Comparison of ENCODE assay signal across 1 cellular context in the genomic region with DNA sequence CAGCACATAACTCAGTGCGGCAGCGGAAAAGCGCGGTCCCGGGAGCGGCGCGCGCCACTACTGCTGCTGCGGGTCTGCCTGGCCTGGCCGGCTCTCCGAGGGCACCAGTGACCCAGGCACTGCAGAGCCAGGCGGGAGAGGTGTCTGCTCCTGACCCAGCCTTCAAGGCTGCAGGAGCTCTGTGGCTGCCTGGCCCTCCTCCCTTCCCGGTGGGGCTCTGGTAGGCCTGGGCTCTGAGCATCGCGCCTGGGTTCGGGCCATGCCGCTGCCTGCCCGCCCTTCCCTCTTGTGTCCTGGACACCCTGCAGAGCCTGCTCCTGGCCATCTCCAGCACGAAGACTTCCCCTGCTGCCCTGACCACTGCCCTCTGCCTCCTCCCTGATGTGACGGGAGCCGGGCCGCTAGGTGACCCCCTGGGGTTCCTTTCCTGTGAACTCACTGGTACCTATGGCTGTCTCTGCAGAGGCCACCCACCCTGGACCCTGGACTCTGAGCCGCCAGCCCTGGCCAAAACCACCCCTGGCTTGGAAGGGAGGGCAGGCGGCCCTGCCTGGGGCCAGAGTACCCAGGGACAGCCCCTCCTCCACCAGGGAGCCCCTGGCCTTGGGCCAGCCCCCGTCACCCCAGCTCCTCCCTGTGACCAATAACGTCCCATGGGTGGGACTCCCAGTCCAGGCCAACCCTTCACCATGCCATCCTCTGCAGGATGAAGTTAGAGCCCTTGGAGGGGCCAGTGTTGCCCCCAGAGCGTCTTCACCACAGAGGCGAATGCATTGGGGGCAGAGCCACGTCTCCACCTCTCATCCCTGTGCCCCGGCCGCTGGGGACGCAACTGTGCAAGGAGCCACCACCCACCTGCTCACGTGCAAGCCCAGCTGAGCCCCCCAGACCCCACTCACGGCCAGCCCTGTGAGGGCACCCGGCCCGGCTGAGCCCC.
TF ChIP-seq lines count a peak whose summit lies in the region.

No MANE protein-coding gene starts in this region.

TF ChIP-seq in HepG2, 621 proteins besides CTCF, POLR2A, EP300 and RAD21 (continued from another document and continues in another):
- TF ChIP-seq, protein P1, sequence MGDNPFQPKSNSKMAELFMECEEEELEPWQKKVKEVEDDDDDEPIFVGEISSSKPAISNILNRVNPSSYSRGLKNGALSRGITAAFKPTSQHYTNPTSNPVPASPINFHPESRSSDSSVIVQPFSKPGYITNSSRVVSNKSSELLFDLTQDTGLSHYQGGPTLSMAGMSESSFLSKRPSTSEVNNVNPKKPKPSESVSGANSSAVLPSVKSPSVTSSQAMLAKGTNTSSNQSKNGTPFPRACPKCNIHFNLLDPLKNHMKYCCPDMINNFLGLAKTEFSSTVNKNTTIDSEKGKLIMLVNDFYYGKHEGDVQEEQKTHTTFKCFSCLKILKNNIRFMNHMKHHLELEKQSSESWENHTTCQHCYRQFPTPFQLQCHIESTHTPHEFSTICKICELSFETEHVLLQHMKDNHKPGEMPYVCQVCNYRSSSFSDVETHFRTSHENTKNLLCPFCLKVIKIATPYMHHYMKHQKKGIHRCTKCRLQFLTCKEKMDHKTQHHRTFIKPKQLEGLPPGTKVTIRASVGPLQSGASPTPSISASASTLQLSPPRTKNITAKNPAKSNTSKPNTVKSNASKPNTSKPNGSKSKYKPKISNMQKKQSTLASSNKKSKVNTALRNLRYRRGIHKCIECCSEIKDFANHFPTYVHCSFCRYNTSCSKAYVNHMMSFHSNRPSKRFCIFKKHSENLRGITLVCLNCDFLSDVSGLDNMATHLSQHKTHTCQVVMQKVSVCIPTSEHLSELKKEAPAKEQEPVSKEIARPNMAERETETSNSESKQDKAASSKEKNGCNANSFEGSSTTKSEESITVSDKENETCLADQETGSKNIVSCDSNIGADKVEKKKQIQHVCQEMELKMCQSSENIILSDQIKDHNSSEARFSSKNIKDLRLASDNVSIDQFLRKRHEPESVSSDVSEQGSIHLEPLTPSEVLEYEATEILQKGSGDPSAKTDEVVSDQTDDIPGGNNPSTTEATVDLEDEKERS (CRISPR knock-in tag; IDR thresholded peaks at IDR 0.05): no peak
- TF ChIP-seq ZNF326 (CRISPR knock-in tag; IDR thresholded peaks at IDR 0.05; ENCODE audit: borderline replicate concordance) (no peak), FOXK1 (CRISPR knock-in tag; IDR thresholded peaks at IDR 0.05; ENCODE audit: borderline replicate concordance, low read depth) (peak; percentile 25; the same call in 1 of the 2 replicates), ZNF253 (CRISPR knock-in tag; IDR thresholded peaks at IDR 0.05; ENCODE audit: borderline replicate concordance) (no peak), ZNF572 (CRISPR knock-in tag; IDR thresholded peaks at IDR 0.05) (no peak), MED8 (CRISPR knock-in tag; IDR thresholded peaks at IDR 0.05; ENCODE audit: insufficient replicate concordance) (peak; percentile 91), SRF (IDR thresholded peaks at IDR 0.05; ENCODE audit: low read depth, low read length) (no peak), SIX1 (CRISPR knock-in tag; IDR thresholded peaks at IDR 0.05; ENCODE audit: borderline replicate concordance) (no peak), LCORL (IDR thresholded peaks at IDR 0.05) (peak; percentile 69; the same call in 1 of the 2 replicates), LCORL (CRISPR knock-in tag; IDR thresholded peaks at IDR 0.05) (peak; percentile 100), ZSCAN30 (CRISPR knock-in tag; IDR thresholded peaks at IDR 0.05) (no peak), CHD2 (IDR thresholded peaks at IDR 0.05; ENCODE audit: low read depth, low read length) (peak; percentile 67), SCMH1 (CRISPR knock-in tag; IDR thresholded peaks at IDR 0.05; ENCODE audit: borderline replicate concordance) (no peak), ZNF296 (CRISPR knock-in tag; conservative IDR thresholded peaks at IDR 0.05) (peak; percentile 87), REL (CRISPR knock-in tag; conservative IDR thresholded peaks at IDR 0.05) (0 out of 2 replicates have a peak, but pooled peaks have one; percentile 46), ZNF83 (CRISPR knock-in tag; IDR thresholded peaks at IDR 0.05; ENCODE audit: borderline replicate concordance) (no peak), ISX (CRISPR knock-in tag; conservative IDR thresholded peaks at IDR 0.05) (no peak), MYC (CRISPR knock-in tag; IDR thresholded peaks at IDR 0.05; ENCODE audit: borderline replicate concordance) (no peak; the same call in 1 of the 2 replicates), IKZF1 (IDR thresholded peaks at IDR 0.05) (no peak), ZNF282 (IDR thresholded peaks at IDR 0.05; ENCODE audit: partially characterized antibody) (no peak), ZNF768 (CRISPR knock-in tag; IDR thresholded peaks at IDR 0.05) (peak; percentile 37; the same call in 1 of the 2 replicates), MAZ (IDR thresholded peaks at IDR 0.05; ENCODE audit: borderline replicate concordance, low read depth, low read length) (peak; percentile 66; the same call in 1 of the 2 replicates), MAZ (CRISPR knock-in tag; IDR thresholded peaks at IDR 0.05; ENCODE audit: low read depth) (peak; percentile 86), NFE2L2 (IDR thresholded peaks at IDR 0.05; ENCODE audit: low read length) (no peak), RORA (CRISPR knock-in tag; IDR thresholded peaks at IDR 0.05) (no peak)
- TF ChIP-seq, protein P2, sequence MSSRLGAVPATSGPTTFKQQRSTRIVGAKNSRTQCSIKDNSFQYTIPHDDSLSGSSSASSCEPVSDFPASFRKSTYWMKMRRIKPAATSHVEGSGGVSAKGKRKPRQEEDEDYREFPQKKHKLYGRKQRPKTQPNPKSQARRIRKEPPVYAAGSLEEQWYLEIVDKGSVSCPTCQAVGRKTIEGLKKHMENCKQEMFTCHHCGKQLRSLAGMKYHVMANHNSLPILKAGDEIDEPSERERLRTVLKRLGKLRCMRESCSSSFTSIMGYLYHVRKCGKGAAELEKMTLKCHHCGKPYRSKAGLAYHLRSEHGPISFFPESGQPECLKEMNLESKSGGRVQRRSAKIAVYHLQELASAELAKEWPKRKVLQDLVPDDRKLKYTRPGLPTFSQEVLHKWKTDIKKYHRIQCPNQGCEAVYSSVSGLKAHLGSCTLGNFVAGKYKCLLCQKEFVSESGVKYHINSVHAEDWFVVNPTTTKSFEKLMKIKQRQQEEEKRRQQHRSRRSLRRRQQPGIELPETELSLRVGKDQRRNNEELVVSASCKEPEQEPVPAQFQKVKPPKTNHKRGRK (CRISPR knock-in tag; IDR thresholded peaks at IDR 0.05): 0 out of 2 replicates have a peak, but pooled peaks have one; percentile 42
- TF ChIP-seq, protein P3, sequence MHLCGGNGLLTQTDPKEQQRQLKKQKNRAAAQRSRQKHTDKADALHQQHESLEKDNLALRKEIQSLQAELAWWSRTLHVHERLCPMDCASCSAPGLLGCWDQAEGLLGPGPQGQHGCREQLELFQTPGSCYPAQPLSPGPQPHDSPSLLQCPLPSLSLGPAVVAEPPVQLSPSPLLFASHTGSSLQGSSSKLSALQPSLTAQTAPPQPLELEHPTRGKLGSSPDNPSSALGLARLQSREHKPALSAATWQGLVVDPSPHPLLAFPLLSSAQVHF (CRISPR knock-in tag; IDR thresholded peaks at IDR 0.05): no peak
- TF ChIP-seq, protein P4, sequence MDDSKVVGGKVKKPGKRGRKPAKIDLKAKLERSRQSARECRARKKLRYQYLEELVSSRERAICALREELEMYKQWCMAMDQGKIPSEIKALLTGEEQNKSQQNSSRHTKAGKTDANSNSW (CRISPR knock-in tag; IDR thresholded peaks at IDR 0.05; ENCODE audit: borderline replicate concordance): no peak
- TF ChIP-seq, protein P5, sequence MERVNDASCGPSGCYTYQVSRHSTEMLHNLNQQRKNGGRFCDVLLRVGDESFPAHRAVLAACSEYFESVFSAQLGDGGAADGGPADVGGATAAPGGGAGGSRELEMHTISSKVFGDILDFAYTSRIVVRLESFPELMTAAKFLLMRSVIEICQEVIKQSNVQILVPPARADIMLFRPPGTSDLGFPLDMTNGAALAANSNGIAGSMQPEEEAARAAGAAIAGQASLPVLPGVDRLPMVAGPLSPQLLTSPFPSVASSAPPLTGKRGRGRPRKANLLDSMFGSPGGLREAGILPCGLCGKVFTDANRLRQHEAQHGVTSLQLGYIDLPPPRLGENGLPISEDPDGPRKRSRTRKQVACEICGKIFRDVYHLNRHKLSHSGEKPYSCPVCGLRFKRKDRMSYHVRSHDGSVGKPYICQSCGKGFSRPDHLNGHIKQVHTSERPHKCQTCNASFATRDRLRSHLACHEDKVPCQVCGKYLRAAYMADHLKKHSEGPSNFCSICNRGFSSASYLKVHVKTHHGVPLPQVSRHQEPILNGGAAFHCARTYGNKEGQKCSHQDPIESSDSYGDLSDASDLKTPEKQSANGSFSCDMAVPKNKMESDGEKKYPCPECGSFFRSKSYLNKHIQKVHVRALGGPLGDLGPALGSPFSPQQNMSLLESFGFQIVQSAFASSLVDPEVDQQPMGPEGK (CRISPR knock-in tag; IDR thresholded peaks at IDR 0.05): peak; percentile 96
- TF ChIP-seq, protein P6, sequence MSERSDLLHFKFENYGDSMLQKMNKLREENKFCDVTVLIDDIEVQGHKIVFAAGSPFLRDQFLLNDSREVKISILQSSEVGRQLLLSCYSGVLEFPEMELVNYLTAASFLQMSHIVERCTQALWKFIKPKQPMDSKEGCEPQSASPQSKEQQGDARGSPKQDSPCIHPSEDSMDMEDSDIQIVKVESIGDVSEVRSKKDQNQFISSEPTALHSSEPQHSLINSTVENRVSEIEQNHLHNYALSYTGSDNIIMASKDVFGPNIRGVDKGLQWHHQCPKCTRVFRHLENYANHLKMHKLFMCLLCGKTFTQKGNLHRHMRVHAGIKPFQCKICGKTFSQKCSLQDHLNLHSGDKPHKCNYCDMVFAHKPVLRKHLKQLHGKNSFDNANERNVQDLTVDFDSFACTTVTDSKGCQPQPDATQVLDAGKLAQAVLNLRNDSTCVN (CRISPR knock-in tag; IDR thresholded peaks at IDR 0.05; ENCODE audit: borderline replicate concordance): peak; percentile 47
- TF ChIP-seq, protein P7, sequence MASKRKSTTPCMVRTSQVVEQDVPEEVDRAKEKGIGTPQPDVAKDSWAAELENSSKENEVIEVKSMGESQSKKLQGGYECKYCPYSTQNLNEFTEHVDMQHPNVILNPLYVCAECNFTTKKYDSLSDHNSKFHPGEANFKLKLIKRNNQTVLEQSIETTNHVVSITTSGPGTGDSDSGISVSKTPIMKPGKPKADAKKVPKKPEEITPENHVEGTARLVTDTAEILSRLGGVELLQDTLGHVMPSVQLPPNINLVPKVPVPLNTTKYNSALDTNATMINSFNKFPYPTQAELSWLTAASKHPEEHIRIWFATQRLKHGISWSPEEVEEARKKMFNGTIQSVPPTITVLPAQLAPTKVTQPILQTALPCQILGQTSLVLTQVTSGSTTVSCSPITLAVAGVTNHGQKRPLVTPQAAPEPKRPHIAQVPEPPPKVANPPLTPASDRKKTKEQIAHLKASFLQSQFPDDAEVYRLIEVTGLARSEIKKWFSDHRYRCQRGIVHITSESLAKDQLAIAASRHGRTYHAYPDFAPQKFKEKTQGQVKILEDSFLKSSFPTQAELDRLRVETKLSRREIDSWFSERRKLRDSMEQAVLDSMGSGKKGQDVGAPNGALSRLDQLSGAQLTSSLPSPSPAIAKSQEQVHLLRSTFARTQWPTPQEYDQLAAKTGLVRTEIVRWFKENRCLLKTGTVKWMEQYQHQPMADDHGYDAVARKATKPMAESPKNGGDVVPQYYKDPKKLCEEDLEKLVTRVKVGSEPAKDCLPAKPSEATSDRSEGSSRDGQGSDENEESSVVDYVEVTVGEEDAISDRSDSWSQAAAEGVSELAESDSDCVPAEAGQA (IDR thresholded peaks at IDR 0.05; ENCODE audit: low read depth): no peak
- TF ChIP-seq, protein P7 (CRISPR knock-in tag; IDR thresholded peaks at IDR 0.05; ENCODE audit: borderline replicate concordance): no peak
- TF ChIP-seq, protein P8, sequence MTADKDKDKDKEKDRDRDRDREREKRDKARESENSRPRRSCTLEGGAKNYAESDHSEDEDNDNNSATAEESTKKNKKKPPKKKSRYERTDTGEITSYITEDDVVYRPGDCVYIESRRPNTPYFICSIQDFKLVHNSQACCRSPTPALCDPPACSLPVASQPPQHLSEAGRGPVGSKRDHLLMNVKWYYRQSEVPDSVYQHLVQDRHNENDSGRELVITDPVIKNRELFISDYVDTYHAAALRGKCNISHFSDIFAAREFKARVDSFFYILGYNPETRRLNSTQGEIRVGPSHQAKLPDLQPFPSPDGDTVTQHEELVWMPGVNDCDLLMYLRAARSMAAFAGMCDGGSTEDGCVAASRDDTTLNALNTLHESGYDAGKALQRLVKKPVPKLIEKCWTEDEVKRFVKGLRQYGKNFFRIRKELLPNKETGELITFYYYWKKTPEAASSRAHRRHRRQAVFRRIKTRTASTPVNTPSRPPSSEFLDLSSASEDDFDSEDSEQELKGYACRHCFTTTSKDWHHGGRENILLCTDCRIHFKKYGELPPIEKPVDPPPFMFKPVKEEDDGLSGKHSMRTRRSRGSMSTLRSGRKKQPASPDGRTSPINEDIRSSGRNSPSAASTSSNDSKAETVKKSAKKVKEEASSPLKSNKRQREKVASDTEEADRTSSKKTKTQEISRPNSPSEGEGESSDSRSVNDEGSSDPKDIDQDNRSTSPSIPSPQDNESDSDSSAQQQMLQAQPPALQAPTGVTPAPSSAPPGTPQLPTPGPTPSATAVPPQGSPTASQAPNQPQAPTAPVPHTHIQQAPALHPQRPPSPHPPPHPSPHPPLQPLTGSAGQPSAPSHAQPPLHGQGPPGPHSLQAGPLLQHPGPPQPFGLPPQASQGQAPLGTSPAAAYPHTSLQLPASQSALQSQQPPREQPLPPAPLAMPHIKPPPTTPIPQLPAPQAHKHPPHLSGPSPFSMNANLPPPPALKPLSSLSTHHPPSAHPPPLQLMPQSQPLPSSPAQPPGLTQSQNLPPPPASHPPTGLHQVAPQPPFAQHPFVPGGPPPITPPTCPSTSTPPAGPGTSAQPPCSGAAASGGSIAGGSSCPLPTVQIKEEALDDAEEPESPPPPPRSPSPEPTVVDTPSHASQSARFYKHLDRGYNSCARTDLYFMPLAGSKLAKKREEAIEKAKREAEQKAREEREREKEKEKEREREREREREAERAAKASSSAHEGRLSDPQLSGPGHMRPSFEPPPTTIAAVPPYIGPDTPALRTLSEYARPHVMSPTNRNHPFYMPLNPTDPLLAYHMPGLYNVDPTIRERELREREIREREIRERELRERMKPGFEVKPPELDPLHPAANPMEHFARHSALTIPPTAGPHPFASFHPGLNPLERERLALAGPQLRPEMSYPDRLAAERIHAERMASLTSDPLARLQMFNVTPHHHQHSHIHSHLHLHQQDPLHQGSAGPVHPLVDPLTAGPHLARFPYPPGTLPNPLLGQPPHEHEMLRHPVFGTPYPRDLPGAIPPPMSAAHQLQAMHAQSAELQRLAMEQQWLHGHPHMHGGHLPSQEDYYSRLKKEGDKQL (CRISPR knock-in tag; IDR thresholded peaks at IDR 0.05; ENCODE audit: low read depth): peak; percentile 67
